Comparison of ENCODE assay signal across 18 cellular contexts in the genomic region with DNA sequence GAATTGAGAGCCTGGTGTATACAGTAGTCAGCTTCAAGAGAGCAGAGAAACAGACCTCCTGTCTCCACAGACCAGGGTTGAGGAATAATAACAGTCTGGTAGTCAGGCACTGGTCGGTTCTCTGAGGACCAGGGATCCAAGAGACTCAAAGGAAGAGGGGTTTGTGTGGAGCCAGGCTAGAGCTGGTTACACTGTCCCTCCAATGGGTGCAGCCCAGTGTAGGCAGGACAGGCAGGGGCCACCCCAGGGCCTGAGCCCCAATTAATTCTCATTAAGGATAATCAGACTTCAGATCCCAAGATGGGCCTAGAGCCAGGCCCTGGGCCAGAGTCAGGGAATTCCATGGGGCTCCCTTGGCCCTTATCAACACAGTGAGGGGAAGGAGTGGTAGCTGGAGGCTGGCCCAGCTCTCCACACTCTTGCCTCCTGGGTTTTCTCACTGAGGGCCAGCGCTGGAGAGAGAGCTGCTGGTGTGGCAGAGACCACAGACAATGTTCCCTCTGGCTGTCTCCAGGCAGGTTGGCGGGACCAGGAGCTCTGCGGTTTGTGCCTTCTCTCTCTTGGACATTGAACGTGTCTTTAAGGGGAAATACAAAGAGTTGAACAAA. TPM values are rescaled to one million over a fixed set of nuclear protein-coding genes. Genes with fewer than 3 reads are reported as not detected.
DNase-seq lines count a peak whose midpoint lies in the region; ATAC-seq and TF ChIP-seq lines count a peak whose summit lies in the region.
"Had no signal": no experiment of that assay in that cellular context is flagged by ENCODE, and none has a peak within 500 bp of the region (broad histone marks: within the 10 kb centered on the region; RNA-seq: fewer than 3 reads in every experiment).

No MANE protein-coding gene starts in this region.

- H3K9me3 Mint-ChIP-seq in CD8-positive, alpha-beta memory T cell = no peaks in the 10 kb centered on the region
- no peaks in the 10 kb centered on the region for H3K9me3 Mint-ChIP-seq in T-cell

- H3K36me3 Mint-ChIP-seq in CD8-positive, alpha-beta memory T cell = peaks cover 0 to 9% (median 2%) of the 10 kb centered on the region in 3 donors
- H3K36me3 Mint-ChIP-seq in T-cell = no peaks in the 10 kb centered on the region
- H3K36me3 Mint-ChIP-seq: memory B cell had no signal

- peaks cover 0 to 2% of the 10 kb centered on the region in 2 donors for H3K27me3 Mint-ChIP-seq in CD8-positive, alpha-beta memory T cell
- H3K27me3 Mint-ChIP-seq in T-cell = no peaks in the 10 kb centered on the region

- peaks cover 19 to 28% (median 21%) of the 10 kb centered on the region in 3 donors for H3K4me1 Mint-ChIP-seq in CD8-positive, alpha-beta memory T cell
- peaks cover 10 to 21% (median 11%) of the 10 kb centered on the region in 3 donors for H3K4me1 Mint-ChIP-seq in T-cell

- no peak overlapping the region for H3K27ac ChIP-seq in CD8-positive, alpha-beta memory T cell (ENCODE audit: low read depth, low read length)
- H3K27ac ChIP-seq in left ventricle myocardium inferior (replicated peaks) = peak overlapping the region; percentile 88
- H3K27ac ChIP-seq in osteoblast (ENCODE audit: low read depth, low read length) = peak overlapping the region; percentile 58
- H3K27ac ChIP-seq: C4-2B, PC-9 had no signal

- H3K27me3 ChIP-seq in CD8-positive, alpha-beta memory T cell (ENCODE audit: insufficient read depth, low read length, poor library complexity, severe bottlenecking) = no peaks in the 10 kb centered on the region
- H3K27me3 ChIP-seq in left ventricle myocardium inferior (ENCODE audit: low read depth) = no peaks in the 10 kb centered on the region
- no peaks in the 10 kb centered on the region for H3K27me3 ChIP-seq in osteoblast (ENCODE audit: insufficient read depth, low read length)

- no peak overlapping the region for H3K4me3 ChIP-seq in CD8-positive, alpha-beta memory T cell (ENCODE audit: low read length)
- H3K4me3 ChIP-seq in left ventricle myocardium inferior (no peak overlapping the region), osteoblast (ENCODE audit: insufficient read depth, low read length) (no peak overlapping the region)
- H3K4me3 ChIP-seq: PC-9 had no signal

- no peak for ATAC-seq in T-cell (replicated peaks in 1 of 4)
- ATAC-seq: esophagus mucosa had no signal

- no peak overlapping the region for H3K4me2 ChIP-seq in osteoblast (ENCODE audit: insufficient read depth, low read length)
- H3K4me2 ChIP-seq: PC-9 had no signal

- peaks cover 4% of the 10 kb centered on the region for H3K4me1 ChIP-seq in CD8-positive, alpha-beta memory T cell (ENCODE audit: insufficient read depth, low read length)
- H3K4me1 ChIP-seq in left ventricle myocardium inferior = peaks cover 34% of the 10 kb centered on the region
- peaks cover 23% of the 10 kb centered on the region for H3K4me1 ChIP-seq in osteoblast (ENCODE audit: insufficient read depth, low read length)

- H3K4me3 Mint-ChIP-seq in CD8-positive, alpha-beta memory T cell = peak overlapping the region in 4 of 7 donors; percentile 20 to 58 (median 28)
- peak overlapping the region in 2 of 3 donors; percentile 28 to 89 for H3K4me3 Mint-ChIP-seq in T-cell
- H3K4me3 Mint-ChIP-seq: memory B cell had no signal

- peak overlapping the region in 1 of 8 donors; percentile 32 for H3K27ac Mint-ChIP-seq in CD8-positive, alpha-beta memory T cell
- no peak overlapping the region for H3K27ac Mint-ChIP-seq in T-cell
- H3K27ac Mint-ChIP-seq: IgD-negative memory B cell, memory B cell had no signal

- POLR2A ChIA-PET in CD8-positive, alpha-beta memory T cell (lab: Charles Lee) = no interaction called here
- POLR2A ChIA-PET in T-cell (lab: Charles Lee) = interaction anchor here in 1 of 2 donors (0.5 kb wide), 1 partner anchor 70 kb away, joined by 3 read pairs; no protein-coding TSS in a partner anchor

- CTCF ChIA-PET in CD8-positive, alpha-beta memory T cell (lab: Charles Lee) = no interaction called here
- CTCF ChIA-PET in T-cell (lab: Charles Lee) = no interaction called here

- H4K20me1 ChIP-seq in osteoblast (ENCODE audit: insufficient read depth, low read length) = no peaks in the 10 kb centered on the region

- no peaks in the 10 kb centered on the region for H3K36me3 ChIP-seq in CD8-positive, alpha-beta memory T cell (ENCODE audit: insufficient read depth, low read length)
- H3K36me3 ChIP-seq in left ventricle myocardium inferior (no peaks in the 10 kb centered on the region), osteoblast (ENCODE audit: insufficient read depth, low read length) (no peaks in the 10 kb centered on the region)

- no peak for TF ChIP-seq CTCF in left ventricle myocardium inferior (IDR thresholded peaks at IDR 0.05; ENCODE audit: borderline replicate concordance)
- no peak for TF ChIP-seq CTCF in osteoblast (IDR thresholded peaks at IDR 0.05; ENCODE audit: extremely low read depth, low read depth, low read length)

- DNase-seq in CD8-positive, alpha-beta memory T cell = no peak
- DNase-seq in T-cell (no peak), left ventricle myocardium inferior (peak; percentile 41), osteoblast (ENCODE audit: insufficient read length, low spot score, missing footprints) (peak; percentile 73), OCI-M1 (lab: John Stamatoyannopoulos, UW) (no peak), NCI-H146 treated with DMSO at 0.1 percent for 48 hours (lab: John Stamatoyannopoulos, UW; ENCODE audit: unreplicated experiment) (no peak), UCSD-AML1 (lab: John Stamatoyannopoulos, UW; ENCODE audit: unreplicated experiment) (no peak), NCI-H1436 (lab: John Stamatoyannopoulos, UW) (no peak)
- DNase-seq: activated CD4-positive, alpha-beta T cell treated with anti-CD3 and anti-CD28 coated beads, Interleukin-2, amount 50 U/mL, for 1 hour; cerebellar nuclear complex; GOT3; NCI-H1105 treated with DMSO at 0.1 percent for 48 hours; PC-9; stimulated activated CD4-positive, alpha-beta T cell treated with anti-CD3 and anti-CD28 coated beads, Interleukin-2, amount 100 ng/mL, for 24 hours had no signal

- no peak overlapping the region for H2AFZ ChIP-seq in osteoblast (ENCODE audit: low read length)
- H2AFZ ChIP-seq: PC-9 had no signal

- no peaks in the 10 kb centered on the region for H3K79me2 ChIP-seq in osteoblast (ENCODE audit: insufficient read depth, low read length)

- intact Hi-C loops in left ventricle myocardium inferior (cut with micrococcal nuclease) = no loop called here

- H3K9me3 ChIP-seq in CD8-positive, alpha-beta memory T cell (ENCODE audit: low read length) = no peaks in the 10 kb centered on the region
- no peaks in the 10 kb centered on the region for H3K9me3 ChIP-seq in left ventricle myocardium inferior (replicated peaks)
- H3K9me3 ChIP-seq in osteoblast (ENCODE audit: low read depth, low read length) = no peaks in the 10 kb centered on the region

RNA-seq across cellular contexts. Expression of gene SEMA4A, which starts 9.1 kb away (rescaled TPM):
- 10 to 100 TPM; 21.6 to 23.0 TPM for total RNA-seq in CD8-positive, alpha-beta memory T cell
- 10.7 TPM for polyA plus RNA-seq in CD8-positive, alpha-beta memory T cell
- total RNA-seq in T-cell (10 to 100 TPM in 1 of 5 donors, 1 to 10 TPM in 4; 1.5 to 12.0 (median 2.2) TPM), left ventricle myocardium inferior (1.0 TPM), osteoblast (1.5 and 1.8 TPM in 2 replicates)

RNA-seq across cellular contexts. Expression of gene SLC25A44, which starts 31.4 kb away (rescaled TPM):
- total RNA-seq in CD8-positive, alpha-beta memory T cell = 10 to 100 TPM; 30.8 to 32.4 TPM
- polyA plus RNA-seq in CD8-positive, alpha-beta memory T cell = 21.4 TPM
- 10 to 100 TPM; 16.8 to 24.5 (median 21.4) TPM for total RNA-seq in T-cell
- total RNA-seq in left ventricle myocardium inferior = 14.4 TPM
- total RNA-seq in osteoblast = 15.0 and 15.2 TPM in 2 replicates

RNA-seq across cellular contexts. Expression of gene LMNA, which starts 48.0 kb away (rescaled TPM):
- 100 to 1,000 TPM; 325 to 335 TPM for total RNA-seq in CD8-positive, alpha-beta memory T cell
- polyA plus RNA-seq in CD8-positive, alpha-beta memory T cell = 13.9 TPM
- 100 to 1,000 TPM in 2 of 5 donors, 10 to 100 TPM in 3; 40.3 to 970 (median 57.3) TPM for total RNA-seq in T-cell
- 236 TPM for total RNA-seq in left ventricle myocardium inferior
- total RNA-seq in osteoblast = 774 and 854 TPM in 2 replicates

RNA-seq across cellular contexts. Expression of gene PMF1, which starts 50.3 kb away (rescaled TPM):
- 10 to 100 TPM; 85.9 to 88.3 TPM for total RNA-seq in CD8-positive, alpha-beta memory T cell
- polyA plus RNA-seq in CD8-positive, alpha-beta memory T cell = 83.3 TPM
- total RNA-seq in T-cell (10 to 100 TPM; 54.7 to 58.7 (median 57.6) TPM), left ventricle myocardium inferior (55.8 TPM), osteoblast (31.2 and 34.0 TPM in 2 replicates)

Comparison
In these comparisons a context has a peak if more than half of its experiments do, and no peak if none do; other contexts are left out.
1. DNase-seq: peak in left ventricle myocardium inferior (single experiment) and osteoblast (single experiment); none in CD8-positive, alpha-beta memory T cell (0 of 5), T-cell (0 of 34), OCI-M1 (single experiment), NCI-H146 treated with DMSO at 0.1 percent for 48 hours (single experiment), UCSD-AML1 (single experiment) and NCI-H1436 (single experiment).